In the genomic region with DNA sequence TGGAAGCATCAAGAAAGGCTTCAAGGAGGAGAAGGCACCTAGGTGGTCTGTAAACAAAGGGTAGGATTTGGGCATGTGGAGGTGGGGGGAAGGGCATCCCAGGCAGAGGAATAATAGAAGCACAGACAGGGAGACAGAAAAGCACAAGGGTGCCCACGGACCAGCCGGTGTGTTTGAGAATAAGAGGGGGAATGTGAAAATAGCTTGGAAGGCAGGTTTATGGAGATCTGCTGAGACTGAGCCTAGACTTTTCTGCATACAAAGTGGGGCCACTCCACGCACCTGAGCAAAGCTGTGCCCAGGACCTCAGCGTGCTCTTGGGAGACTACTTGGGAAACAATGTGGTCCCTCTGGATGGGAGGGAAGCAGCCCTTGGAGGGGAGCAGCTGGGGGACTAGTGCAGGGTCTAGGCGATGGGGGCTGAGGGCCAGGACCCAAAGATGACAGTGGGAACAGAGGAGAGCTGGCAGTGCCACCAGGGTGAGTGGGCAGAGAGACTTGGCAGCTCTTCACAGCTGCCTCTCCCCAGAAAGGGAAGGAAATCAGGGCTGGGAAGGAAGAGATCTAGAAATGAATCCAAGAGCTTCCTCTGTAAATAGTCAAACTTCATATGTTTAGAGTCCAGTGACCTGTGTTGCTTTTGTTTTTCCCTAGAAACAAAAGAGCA, we compare ENCODE assay signal across 20 cellular contexts.
DNase-seq lines count a peak whose midpoint lies in the region; ATAC-seq, FAIRE-seq and TF ChIP-seq lines count a peak whose summit lies in the region.
"Had no signal": no experiment of that assay in that cellular context is flagged by ENCODE, and none has a peak within 500 bp of the region (broad histone marks: within the 10 kb centered on the region; RNA-seq: fewer than 3 reads in every experiment).

No MANE protein-coding gene starts in this region.

- ATAC-seq in GM23338 (peak; percentile 28; the same call in 2 of the 3 replicates), left ventricle myocardium superior (peak; percentile 38), sciatic nerve (peak; percentile 52)
- no peak for ATAC-seq in activated T-helper 17 cell treated with anti-CD3 and anti-CD28 coated beads, Interleukin-2, amount 50 U/mL, for 72 hours (replicated peaks)
- ATAC-seq: foreskin keratinocyte, left colon had no signal

- FAIRE-seq in kidney (lab: Jason Lieb, UNC) = no peak
- FAIRE-seq: HTR-8/SVneo, pancreas, small intestine had no signal

- peaks cover 23% of the 10 kb centered on the region for H3K4me1 Mint-ChIP-seq in GM23338
- H3K4me1 Mint-ChIP-seq in activated T-helper 17 cell treated with anti-CD3 and anti-CD28 coated beads, Interleukin-2, amount 50 U/mL, for 72 hours = peaks cover 16% of the 10 kb centered on the region

- H3K79me2 ChIP-seq in GM23338 (replicated peaks; ENCODE audit: insufficient read depth) = no peaks in the 10 kb centered on the region

- no peak overlapping the region for H3K4me3 ChIP-seq in GM23338
- H3K4me3 ChIP-seq in kidney (ENCODE audit: low read length in 2 of 2) = no peak overlapping the region
- H3K4me3 ChIP-seq: pancreas had no signal

- H3K4me1 ChIP-seq in GM23338 (ENCODE audit: insufficient read depth) = 0 out of 2 replicates have a peak, but pooled peaks cover 18% of the 10 kb centered on the region
- no peaks in the 10 kb centered on the region for H3K4me1 ChIP-seq in kidney (ENCODE audit: control insufficient read depth in 1 of 2, insufficient read depth in 1 of 2, low read depth in 1 of 2, low read length in 2 of 2)
- H3K4me1 ChIP-seq: foreskin keratinocyte, pancreas had no signal

- no peaks in the 10 kb centered on the region for H4K20me1 ChIP-seq in GM23338 (replicated peaks; ENCODE audit: insufficient read depth)

- no peaks in the 10 kb centered on the region for H3K27me3 ChIP-seq in GM23338 (ENCODE audit: insufficient read depth)
- H3K27me3 ChIP-seq: foreskin keratinocyte, pancreas had no signal

- no peak overlapping the region for H3K27ac ChIP-seq in GM23338 (ENCODE audit: low read depth)
- no peak overlapping the region for H3K27ac ChIP-seq in kidney (ENCODE audit: low read depth in 2 of 2, low read length in 2 of 2)
- H3K27ac ChIP-seq: foreskin keratinocyte, pancreas had no signal

- peaks cover 3% of the 10 kb centered on the region for H3K27me3 Mint-ChIP-seq in GM23338 (ENCODE audit: insufficient read depth, low read depth, poor library complexity)
- H3K27me3 Mint-ChIP-seq in activated T-helper 17 cell treated with anti-CD3 and anti-CD28 coated beads, Interleukin-2, amount 50 U/mL, for 72 hours = no peaks in the 10 kb centered on the region

- H3F3A ChIP-seq in GM23338 (replicated peaks; ENCODE audit: low read depth) = no peaks in the 10 kb centered on the region

- TF ChIP-seq CTCF in GM23338 (conservative IDR thresholded peaks at IDR 0.05; ENCODE audit: low read depth in 2 of 2) = no peak
- no peak for TF ChIP-seq CTCF in kidney (IDR thresholded peaks at IDR 0.05; ENCODE audit: borderline replicate concordance, extremely low read depth, insufficient read depth)

- no peaks in the 10 kb centered on the region for H3K9me3 Mint-ChIP-seq in GM23338
- no peaks in the 10 kb centered on the region for H3K9me3 Mint-ChIP-seq in activated T-helper 17 cell treated with anti-CD3 and anti-CD28 coated beads, Interleukin-2, amount 50 U/mL, for 72 hours
- H3K9me3 Mint-ChIP-seq: HFFc6 had no signal

- H3K4me3 Mint-ChIP-seq in GM23338 = no peak overlapping the region
- no peak overlapping the region for H3K4me3 Mint-ChIP-seq in activated T-helper 17 cell treated with anti-CD3 and anti-CD28 coated beads, Interleukin-2, amount 50 U/mL, for 72 hours
- H3K4me3 Mint-ChIP-seq: HFFc6 had no signal

- no peaks in the 10 kb centered on the region for H3K9me2 ChIP-seq in GM23338 (ENCODE audit: insufficient read depth)

- H3K9me3 ChIP-seq in kidney (ENCODE audit: control insufficient read depth in 1 of 2, low read length in 2 of 2) = no peaks in the 10 kb centered on the region
- H3K9me3 ChIP-seq: pancreas had no signal

- H3K4me2 ChIP-seq in GM23338 = no peak overlapping the region

- no peaks in the 10 kb centered on the region for H3K36me3 Mint-ChIP-seq in GM23338 (ENCODE audit: low read depth)
- H3K36me3 Mint-ChIP-seq in activated T-helper 17 cell treated with anti-CD3 and anti-CD28 coated beads, Interleukin-2, amount 50 U/mL, for 72 hours (ENCODE audit: low read depth) = no peaks in the 10 kb centered on the region

- intact Hi-C loops in left ventricle myocardium superior (cut with micrococcal nuclease) = no loop called here
- intact Hi-C loops in sciatic nerve (cut with DNase I) = no loop called here
- intact Hi-C loops in kidney (cut with DNase I) = no loop called here

- H3K36me3 ChIP-seq in GM23338 (ENCODE audit: insufficient read depth) = no peaks in the 10 kb centered on the region
- H3K36me3 ChIP-seq in kidney (ENCODE audit: control insufficient read depth in 1 of 2, insufficient read depth in 2 of 2, low read length in 2 of 2) = no peaks in the 10 kb centered on the region
- H3K36me3 ChIP-seq: pancreas had no signal

- H3K27ac Mint-ChIP-seq in GM23338 = no peak overlapping the region
- H3K27ac Mint-ChIP-seq in activated T-helper 17 cell treated with anti-CD3 and anti-CD28 coated beads, Interleukin-2, amount 50 U/mL, for 72 hours = peak overlapping the region; percentile 15
- H3K27ac Mint-ChIP-seq: HFFc6 had no signal

- no peak overlapping the region for H2AFZ ChIP-seq in GM23338

- no peak overlapping the region for H3K9ac ChIP-seq in kidney (ENCODE audit: low read length in 2 of 2)

- DNase-seq in GM23338 (ENCODE audit: low spot score) (no peak), left ventricle myocardium superior (no peak), sciatic nerve (ENCODE audit: low spot score) (no peak), OCI-M1 (lab: John Stamatoyannopoulos, UW) (no peak), GF-D8 (lab: John Stamatoyannopoulos, UW) (no peak), A172 (ENCODE audit: low spot score) (no peak), kidney (no peak)
- DNase-seq: activated CD4-positive, alpha-beta T cell treated with anti-CD3 and anti-CD28 coated beads, Interleukin-2, amount 50 U/mL, for 1 hour; activated naive CD4-positive, alpha-beta T cell; foreskin keratinocyte; HFFc6; left colon; NCI-H1417; NCI-H2171; NCI-H774; pancreas; small intestine; stimulated activated CD4-positive, alpha-beta T cell treated with anti-CD3 and anti-CD28 coated beads, Interleukin-4, amount 100 ng/mL, for 4 hours had no signal

TF ChIP-seq in GM23338, 12 proteins besides CTCF, POLR2A, EP300 and RAD21 (continues in another document):
- no peak for TF ChIP-seq NANOG (IDR thresholded peaks at IDR 0.05; ENCODE audit: borderline replicate concordance)
- no peak for TF ChIP-seq EZH2 (IDR thresholded peaks at IDR 0.05; ENCODE audit: low read depth, unreplicated experiment)
- no peak for TF ChIP-seq CREB1 (CRISPR knock-in tag; IDR thresholded peaks at IDR 0.05; ENCODE audit: low read depth)
- TF ChIP-seq POLR2AphosphoS5 (IDR thresholded peaks at IDR 0.05; ENCODE audit: low read depth) = no peak
- TF ChIP-seq, protein P1, sequence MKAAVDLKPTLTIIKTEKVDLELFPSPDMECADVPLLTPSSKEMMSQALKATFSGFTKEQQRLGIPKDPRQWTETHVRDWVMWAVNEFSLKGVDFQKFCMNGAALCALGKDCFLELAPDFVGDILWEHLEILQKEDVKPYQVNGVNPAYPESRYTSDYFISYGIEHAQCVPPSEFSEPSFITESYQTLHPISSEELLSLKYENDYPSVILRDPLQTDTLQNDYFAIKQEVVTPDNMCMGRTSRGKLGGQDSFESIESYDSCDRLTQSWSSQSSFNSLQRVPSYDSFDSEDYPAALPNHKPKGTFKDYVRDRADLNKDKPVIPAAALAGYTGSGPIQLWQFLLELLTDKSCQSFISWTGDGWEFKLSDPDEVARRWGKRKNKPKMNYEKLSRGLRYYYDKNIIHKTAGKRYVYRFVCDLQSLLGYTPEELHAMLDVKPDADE (IDR thresholded peaks at IDR 0.05) = no peak
- TF ChIP-seq, protein P2, sequence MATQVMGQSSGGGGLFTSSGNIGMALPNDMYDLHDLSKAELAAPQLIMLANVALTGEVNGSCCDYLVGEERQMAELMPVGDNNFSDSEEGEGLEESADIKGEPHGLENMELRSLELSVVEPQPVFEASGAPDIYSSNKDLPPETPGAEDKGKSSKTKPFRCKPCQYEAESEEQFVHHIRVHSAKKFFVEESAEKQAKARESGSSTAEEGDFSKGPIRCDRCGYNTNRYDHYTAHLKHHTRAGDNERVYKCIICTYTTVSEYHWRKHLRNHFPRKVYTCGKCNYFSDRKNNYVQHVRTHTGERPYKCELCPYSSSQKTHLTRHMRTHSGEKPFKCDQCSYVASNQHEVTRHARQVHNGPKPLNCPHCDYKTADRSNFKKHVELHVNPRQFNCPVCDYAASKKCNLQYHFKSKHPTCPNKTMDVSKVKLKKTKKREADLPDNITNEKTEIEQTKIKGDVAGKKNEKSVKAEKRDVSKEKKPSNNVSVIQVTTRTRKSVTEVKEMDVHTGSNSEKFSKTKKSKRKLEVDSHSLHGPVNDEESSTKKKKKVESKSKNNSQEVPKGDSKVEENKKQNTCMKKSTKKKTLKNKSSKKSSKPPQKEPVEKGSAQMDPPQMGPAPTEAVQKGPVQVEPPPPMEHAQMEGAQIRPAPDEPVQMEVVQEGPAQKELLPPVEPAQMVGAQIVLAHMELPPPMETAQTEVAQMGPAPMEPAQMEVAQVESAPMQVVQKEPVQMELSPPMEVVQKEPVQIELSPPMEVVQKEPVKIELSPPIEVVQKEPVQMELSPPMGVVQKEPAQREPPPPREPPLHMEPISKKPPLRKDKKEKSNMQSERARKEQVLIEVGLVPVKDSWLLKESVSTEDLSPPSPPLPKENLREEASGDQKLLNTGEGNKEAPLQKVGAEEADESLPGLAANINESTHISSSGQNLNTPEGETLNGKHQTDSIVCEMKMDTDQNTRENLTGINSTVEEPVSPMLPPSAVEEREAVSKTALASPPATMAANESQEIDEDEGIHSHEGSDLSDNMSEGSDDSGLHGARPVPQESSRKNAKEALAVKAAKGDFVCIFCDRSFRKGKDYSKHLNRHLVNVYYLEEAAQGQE (IDR thresholded peaks at IDR 0.05; ENCODE audit: unreplicated experiment) = no peak
- no peak for TF ChIP-seq EZH2phosphoT487 (IDR thresholded peaks at IDR 0.05; ENCODE audit: unreplicated experiment)
